8 cellular contexts compared by ENCODE assay signal in the genomic region with DNA sequence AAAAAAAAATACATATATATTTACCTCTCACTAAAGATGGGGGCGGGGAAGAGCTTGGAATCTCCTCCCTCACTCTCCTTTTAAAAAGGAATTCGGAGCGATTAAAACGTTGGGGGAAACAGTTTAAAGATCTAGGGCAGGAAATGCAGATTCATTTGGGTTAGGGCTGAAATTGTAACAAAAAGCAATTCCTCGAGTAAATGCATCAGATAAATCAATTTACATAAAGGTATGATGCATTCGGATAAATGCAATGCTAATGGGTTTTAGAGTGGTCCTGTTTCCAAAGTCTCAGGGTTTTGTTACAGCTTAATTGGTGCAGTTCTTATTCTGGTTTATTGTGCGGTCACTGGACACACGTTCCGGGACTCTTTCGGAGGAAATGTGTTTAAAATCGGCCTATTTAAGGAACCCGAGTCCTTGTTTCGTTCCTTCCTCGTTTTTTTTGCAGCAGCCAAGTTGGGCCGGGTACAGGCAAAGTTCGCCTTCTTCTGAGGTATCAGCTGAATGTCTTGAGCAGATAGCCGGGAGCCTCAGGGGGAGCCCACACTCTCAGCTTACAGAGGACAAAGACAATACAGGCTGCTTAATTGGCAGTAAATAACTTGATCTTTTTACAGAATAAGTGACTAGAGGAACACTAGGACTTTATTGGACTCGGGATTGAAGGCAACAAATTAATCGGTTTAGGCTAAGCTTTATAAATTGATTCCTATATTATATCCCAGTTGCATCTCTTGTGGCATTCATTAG. TPM values are rescaled to one million over a fixed set of nuclear protein-coding genes. Genes with fewer than 3 reads are reported as not detected.
DNase-seq lines count a peak whose midpoint lies in the region; ATAC-seq and TF ChIP-seq lines count a peak whose summit lies in the region.

No MANE protein-coding gene starts in this region.

- no peaks in the 10 kb centered on the region for H3K9me2 ChIP-seq in HCT116 (ENCODE audit: insufficient read depth)

- under 1% methylated on average over 19 of the region's 19 CpGs for WGBS in urinary bladder

- ATAC-seq in HCT116 (no peak), T-cell (replicated peaks in 1 of 4) (no peak)

- H3K79me2 ChIP-seq in HCT116 (ENCODE audit: insufficient read depth, low read length): peaks cover 16% of the 10 kb centered on the region

- H3K4me3 ChIP-seq in HCT116 (replicated peaks in 1 of 2; ENCODE audit: low read depth in 1 of 2, low read length in 2 of 2) (peak overlapping the region; percentile 75 to 79), urinary bladder (ENCODE audit: low read depth, low read length) (peak overlapping the region; percentile 96)

- H3K4me3 Mint-ChIP-seq in T-cell (peak overlapping the region; percentile 93 to 97 (median 95)), endothelial cell (ENCODE audit: unreplicated experiment) (peak overlapping the region; percentile 95), mesothelial cell of epicardium (peak overlapping the region; percentile 84)

- peak overlapping the region; percentile 75 for H3K9ac ChIP-seq in HCT116 (ENCODE audit: low read length)

- TF ChIP-seq CTCF in HCT116 (IDR thresholded peaks at IDR 0.05 in 2 of 3, conservative IDR thresholded peaks at IDR 0.05 in 1 of 3; ENCODE audit: borderline replicate concordance in 1 of 3, insufficient read depth in 1 of 3, low read depth in 2 of 3, low read length in 2 of 3): no peak
- TF ChIP-seq CTCF in endothelial cell (IDR thresholded peaks at IDR 0.05; ENCODE audit: unreplicated experiment): no peak
- TF ChIP-seq CTCF in mesothelial cell of epicardium (IDR thresholded peaks at IDR 0.05; ENCODE audit: unreplicated experiment): no peak

- H3K4me2 ChIP-seq in HCT116 (ENCODE audit: low read length): peak overlapping the region; percentile 78

- no peak for TF ChIP-seq POLR2A in HCT116 (IDR thresholded peaks at IDR 0.05; ENCODE audit: borderline replicate concordance, extremely low read depth, insufficient read depth, insufficient read length)

- H3K36me3 Mint-ChIP-seq in T-cell: no peaks in the 10 kb centered on the region
- H3K36me3 Mint-ChIP-seq in endothelial cell (ENCODE audit: low read depth, unreplicated experiment): peaks cover 5% of the 10 kb centered on the region
- peaks cover 11% of the 10 kb centered on the region for H3K36me3 Mint-ChIP-seq in mesothelial cell of epicardium

- TF ChIP-seq RAD21 in HCT116 (IDR thresholded peaks at IDR 0.05; ENCODE audit: low read depth): no peak

- no peaks in the 10 kb centered on the region for H3K36me3 ChIP-seq in HCT116 (ENCODE audit: control insufficient read depth in 1 of 2, insufficient read depth in 2 of 2, low read length in 2 of 2)
- H3K36me3 ChIP-seq in urinary bladder (ENCODE audit: insufficient read depth): no peaks in the 10 kb centered on the region

- H2AFZ ChIP-seq in HCT116 (ENCODE audit: low read depth, low read length, poor library complexity, severe bottlenecking): no peak overlapping the region

- DNase-seq in CD1c-positive myeloid dendritic cell (ENCODE audit: extremely low spot score) (peak; percentile 67), HCT116 (ENCODE audit: low read depth, low spot score) (no peak), T-cell (peak in 3 of 34 experiments; percentile 4 to 9 (median 7)), endothelial cell (ENCODE audit: low spot score) (no peak), mesothelial cell of epicardium (ENCODE audit: low spot score in 2 of 2, unreplicated experiment in 2 of 2) (peak in 1 of 2 experiments; percentile 42), OCI-M2 (lab: John Stamatoyannopoulos, UW; ENCODE audit: unreplicated experiment) (no peak), GOT3 (lab: John Stamatoyannopoulos, UW) (no peak)

- H3K9me3 Mint-ChIP-seq in T-cell (no peaks in the 10 kb centered on the region), endothelial cell (ENCODE audit: unreplicated experiment) (no peaks in the 10 kb centered on the region), mesothelial cell of epicardium (no peaks in the 10 kb centered on the region)

- BruUV-seq in HCT116 (replicated peaks; lab: Mats Ljungman, UMichigan): no TSS peak

- RAD21 ChIA-PET in HCT116 (lab: Charles Lee; ENCODE audit: low non-redundant PET in 1 of 2, low total read pairs in 2 of 2, uncharacterized antibody in 2 of 2, unreplicated experiment in 2 of 2): interaction anchor here in 1 of 2 experiments (0.6 kb wide), 1 partner anchor 503 kb away, joined by 3 read pairs; no protein-coding TSS in a partner anchor

- CTCF ChIA-PET in HCT116 (lab: Charles Lee): interaction anchor here (1.3 kb wide), 1 partner anchor 38 kb away, joined by 3 read pairs; no protein-coding TSS in a partner anchor
- CTCF ChIA-PET in T-cell (lab: Charles Lee): interaction anchor here in 1 of 2 donors (0.6 to 1.1 kb wide), 5 partner anchors 24 to 626 kb away, joined by 3 to 5 read pairs (median 4); a partner anchor contains a TSS

- H3K27me3 Mint-ChIP-seq in T-cell: peaks cover 0 to 9% of the 10 kb centered on the region in 2 donors
- peaks cover 21% of the 10 kb centered on the region for H3K27me3 Mint-ChIP-seq in endothelial cell (ENCODE audit: unreplicated experiment)
- no peaks in the 10 kb centered on the region for H3K27me3 Mint-ChIP-seq in mesothelial cell of epicardium (ENCODE audit: low read depth)

- H3K27me3 ChIP-seq in HCT116 (ENCODE audit: insufficient read depth, low read length): no peaks in the 10 kb centered on the region

- no peaks in the 10 kb centered on the region for H4K20me1 ChIP-seq in HCT116 (ENCODE audit: insufficient read depth)

- H3K4me1 ChIP-seq in HCT116 (ENCODE audit: control insufficient read depth in 1 of 2, insufficient read depth in 2 of 2, low read length in 2 of 2) (peaks cover 23 to 53% of the 10 kb centered on the region in 2 experiments), urinary bladder (ENCODE audit: insufficient read depth) (no peaks in the 10 kb centered on the region)

- POLR2A ChIA-PET in HCT116 (lab: Charles Lee) (no interaction called here), T-cell (lab: Charles Lee) (interaction anchor here in 1 of 2 donors (0.8 kb wide), 1 partner anchor 1561 kb away, joined by 3 read pairs; no protein-coding TSS in a partner anchor)

- peak overlapping the region; percentile 50 for H3K27ac ChIP-seq in HCT116 (ENCODE audit: low read depth, low read length)
- H3K27ac ChIP-seq in urinary bladder (ENCODE audit: low read depth): peak overlapping the region; percentile 35

- H3K9me3 ChIP-seq in HCT116 (ENCODE audit: control insufficient read depth in 1 of 2, insufficient read depth in 1 of 2, low read depth in 1 of 2, low read length in 2 of 2): no peaks in the 10 kb centered on the region

- H3K4me1 Mint-ChIP-seq in T-cell: peaks cover 57 to 65% (median 65%) of the 10 kb centered on the region in 3 donors
- H3K4me1 Mint-ChIP-seq in endothelial cell (ENCODE audit: unreplicated experiment): peaks cover 31% of the 10 kb centered on the region
- H3K4me1 Mint-ChIP-seq in mesothelial cell of epicardium: peaks cover 51% of the 10 kb centered on the region

- H3K27ac Mint-ChIP-seq in T-cell (peak overlapping the region; percentile 92 to 96), endothelial cell (ENCODE audit: unreplicated experiment) (peak overlapping the region; percentile 89), mesothelial cell of epicardium (peak overlapping the region; percentile 95)

- intact Hi-C loops in HCT116 (cut with micrococcal nuclease): no loop called here

TF ChIP-seq in HCT116, 20 proteins besides CTCF, POLR2A, EP300 and RAD21:
- TF ChIP-seq CBX3 (IDR thresholded peaks at IDR 0.05; ENCODE audit: low read depth): no peak
- no peak for TF ChIP-seq EZH2phosphoT487 (IDR thresholded peaks at IDR 0.05; ENCODE audit: borderline replicate concordance)
- TF ChIP-seq TCF7L2 (IDR thresholded peaks at IDR 0.05; ENCODE audit: borderline replicate concordance, extremely low read depth, insufficient read depth, insufficient read length): no peak
- no peak for TF ChIP-seq YY1 (IDR thresholded peaks at IDR 0.05; ENCODE audit: extremely low read depth, insufficient replicate concordance, low read depth, low read length)
- TF ChIP-seq EGR1 (IDR thresholded peaks at IDR 0.05; ENCODE audit: low read depth): 0 out of 2 replicates have a peak, but pooled peaks have one; percentile 8
TF ChIP-seq in HCT116: peak in this region for 1.

RNA-seq across cellular contexts. Expression of a gene that starts 1.7 kb away (rescaled TPM):
- total RNA-seq in HCT116 (2021; ENCODE audit: unreplicated experiment) (38.5 TPM), T-cell (10 to 100 TPM; 14.4 to 26.2 (median 20.2) TPM), endothelial cell (ENCODE audit: unreplicated experiment) (25.9 TPM), mesothelial cell of epicardium (86.5 to 96.9 TPM (median 93.0 TPM) in 3 replicates), urinary bladder (150 TPM)
- 57.8 and 61.8 TPM in 2 replicates for polyA plus RNA-seq in HCT116 (2012)
- 89.5 TPM for polyA plus RNA-seq in urinary bladder
